1 cellular context compared by ENCODE assay signal in genomic region chr2:190980630-190981214, GRCh38.
TF ChIP-seq lines count a peak whose summit lies in the region.

No MANE protein-coding gene starts in this region.

TF ChIP-seq in WTC11, 78 proteins besides CTCF, POLR2A, EP300 and RAD21 (continued from another document):
- no peak for TF ChIP-seq AR (CRISPR knock-in tag; IDR thresholded peaks at IDR 0.05)
- no peak for TF ChIP-seq TCF7 (CRISPR knock-in tag; IDR thresholded peaks at IDR 0.05; ENCODE audit: low read depth)
- no peak for TF ChIP-seq TEAD1 (CRISPR knock-in tag; IDR thresholded peaks at IDR 0.05)
- TF ChIP-seq STAT6 (CRISPR knock-in tag; conservative IDR thresholded peaks at IDR 0.05; ENCODE audit: low read depth): no peak
- TF ChIP-seq SP1 (CRISPR knock-in tag; conservative IDR thresholded peaks at IDR 0.05): no peak
- no peak for TF ChIP-seq JAZF1 (CRISPR knock-in tag; IDR thresholded peaks at IDR 0.05)
- TF ChIP-seq KAT7 (CRISPR knock-in tag; IDR thresholded peaks at IDR 0.05; ENCODE audit: borderline replicate concordance): no peak
